8 cellular contexts compared by ENCODE assay signal in genomic region chr5:74641014-74641777, GRCh38. TPM values are rescaled to one million over a fixed set of nuclear protein-coding genes. Genes with fewer than 3 reads are reported as not detected.
A peak's percentile ranks its signal among the peaks of the same experiment; 100 is the strongest.
DNase-seq lines count a peak whose midpoint lies in the region; ATAC-seq and TF ChIP-seq lines count a peak whose summit lies in the region.

No MANE protein-coding gene starts in this region.

- H3K4ac ChIP-seq in neuronal stem cell (ENCODE audit: low read length): no peak overlapping the region

- H3K23ac ChIP-seq in neuronal stem cell (ENCODE audit: low read depth, low read length, poor library complexity): no peak overlapping the region

- H2BK15ac ChIP-seq in neuronal stem cell (ENCODE audit: low read length): peak overlapping the region; percentile 20

- H3K14ac ChIP-seq in neuronal stem cell (ENCODE audit: low read length): no peak overlapping the region

- no peak overlapping the region for H4K8ac ChIP-seq in neuronal stem cell (ENCODE audit: low read depth, low read length)

- no peak overlapping the region for H2BK12ac ChIP-seq in neuronal stem cell (ENCODE audit: low read length)

- peak overlapping the region; percentile 62 for H3K18ac ChIP-seq in neuronal stem cell (ENCODE audit: low read length)

- H3K27ac ChIP-seq in neuronal stem cell (replicated peaks; ENCODE audit: low read length): peak overlapping the region; percentile 89
- H3K27ac ChIP-seq in aorta (ENCODE audit: low read depth in 1 of 2, low read length in 2 of 2): no peak overlapping the region

- H3K4me1 ChIP-seq in NT2/D1 (ENCODE audit: insufficient read depth, insufficient read length) (no peaks in the 10 kb centered on the region), neuronal stem cell (ENCODE audit: control insufficient read depth in 2 of 2, insufficient read depth in 1 of 2, low read depth in 1 of 2, low read length in 2 of 2) (peaks cover 7 to 11% of the 10 kb centered on the region in 2 donors), aorta (ENCODE audit: control insufficient read depth in 1 of 2, insufficient read depth in 2 of 2, low read length in 2 of 2) (no peaks in the 10 kb centered on the region)

- peak overlapping the region; percentile 80 for H3K9ac ChIP-seq in NT2/D1 (ENCODE audit: insufficient read length, low read depth)
- H3K9ac ChIP-seq in neuronal stem cell (ENCODE audit: low read depth, low read length, poor library complexity): peak overlapping the region; percentile 74

- ATAC-seq in GM18868 (IDR thresholded peaks at IDR 0.05; ENCODE audit: unreplicated experiment) (peak; percentile 22), HG03103 (IDR thresholded peaks at IDR 0.05; ENCODE audit: low read depth, unreplicated experiment) (peak; percentile 5), aorta (ENCODE audit: low FRiP score) (peak; percentile 74)

- no peak for TF ChIP-seq CTCF in AG09309 (IDR thresholded peaks at IDR 0.05; ENCODE audit: control insufficient read depth, insufficient read depth, low read depth, low read length, missing control alignments)

- no peaks in the 10 kb centered on the region for H3K79me1 ChIP-seq in neuronal stem cell (ENCODE audit: low read depth, low read length)

- peak overlapping the region; percentile 20 for H2AK5ac ChIP-seq in neuronal stem cell (ENCODE audit: low read depth, low read length)

- H3K36me3 ChIP-seq in NT2/D1 (ENCODE audit: insufficient read depth, insufficient read length, low read length) (peaks cover 38% of the 10 kb centered on the region), neuronal stem cell (replicated peaks in 1 of 2; ENCODE audit: control insufficient read depth in 2 of 2, insufficient read depth in 2 of 2, low read length in 2 of 2) (peaks cover under 1 to 15% of the 10 kb centered on the region in 2 donors), aorta (ENCODE audit: control insufficient read depth in 1 of 2, insufficient read depth in 2 of 2, low read length in 1 of 2) (no peaks in the 10 kb centered on the region)

- no peaks in the 10 kb centered on the region for H3K9me3 ChIP-seq in NT2/D1 (ENCODE audit: insufficient read depth, low read length)
- no peaks in the 10 kb centered on the region for H3K9me3 ChIP-seq in neuronal stem cell (replicated peaks in 1 of 2; ENCODE audit: control insufficient read depth in 2 of 2, insufficient read depth in 1 of 2, low read depth in 1 of 2, low read length in 2 of 2)
- H3K9me3 ChIP-seq in aorta (ENCODE audit: control insufficient read depth, low read length): no peaks in the 10 kb centered on the region

- peak overlapping the region; percentile 88 for H2BK5ac ChIP-seq in neuronal stem cell (ENCODE audit: low read length)

- intact Hi-C loops in head of caudate nucleus (cut with DNase I): loop anchor here (2.0 kb wide), 1 partner anchor 740 kb away; no protein-coding TSS in a partner anchor
- intact Hi-C loops in aorta (cut with DNase I): loop anchor here in 1 of 2 donors (5.0 to 10.0 kb wide), 3 partner anchors 324 to 656 kb away; no protein-coding TSS in a partner anchor

- DNase-seq in AG09309 (ENCODE audit: low read depth) (no peak), NT2/D1 (ENCODE audit: low read depth, low spot score) (peak; percentile 39), head of caudate nucleus (peak; percentile 57 to 91 (median 77)), neuronal stem cell (ENCODE audit: low spot score) (peak; percentile 65), aorta (peak; percentile 88 to 90)
- peak; percentile 34 for DNase-seq in activated naive CD4-positive, alpha-beta T cell treated with anti-CD3 and anti-CD28 coated beads, Interleukin-2, amount 50 U/mL, for 16 hours

- H2BK120ac ChIP-seq in neuronal stem cell (ENCODE audit: low read depth, low read length): peak overlapping the region; percentile 62

- peak overlapping the region; percentile 97 for H3K4me3 ChIP-seq in AG09309 (ENCODE audit: control insufficient read depth, low read depth, low read length)
- H3K4me3 ChIP-seq in NT2/D1 (ENCODE audit: insufficient read length, low read depth): peak overlapping the region; percentile 97
- peak overlapping the region; percentile 93 to 99 for H3K4me3 ChIP-seq in neuronal stem cell (ENCODE audit: low read length in 2 of 2)
- H3K4me3 ChIP-seq in aorta (ENCODE audit: low read length in 2 of 2): peak overlapping the region; percentile 12 to 54

- H3K4me2 ChIP-seq in neuronal stem cell (ENCODE audit: insufficient read depth, low read length, poor library complexity, severe bottlenecking): peak overlapping the region; percentile 74

- H3K27me3 ChIP-seq in NT2/D1 (ENCODE audit: insufficient read depth, insufficient read length) (peaks cover 6% of the 10 kb centered on the region), neuronal stem cell (ENCODE audit: control insufficient read depth in 3 of 3, insufficient read depth in 3 of 3, low read depth in 1 of 3, low read length in 3 of 3) (no peaks in the 10 kb centered on the region), aorta (ENCODE audit: control insufficient read depth in 1 of 2, insufficient read depth in 2 of 2, low read length in 1 of 2) (no peaks in the 10 kb centered on the region)

- peak overlapping the region; percentile 7 for H4K91ac ChIP-seq in neuronal stem cell (ENCODE audit: low read depth, low read length, poor library complexity)

- H2AFZ ChIP-seq in neuronal stem cell (ENCODE audit: low read length): peak overlapping the region; percentile 84

- no CpG with 5 or more reads among the region's 42 CpGs for WGBS in neuronal stem cell (ENCODE audit: extremely low coverage in 2 of 2, insufficient read length in 2 of 2, insufficient replicate concordance in 1 of 2), 2 donors
- 0% methylated on average over 42 of the region's 42 CpGs for WGBS in aorta, 2 donors

RNA-seq across cellular contexts. Expression of gene ENC1, which starts 0.7 kb away (rescaled TPM):
- polyA plus RNA-seq in neuronal stem cell (2013, experiment 1 of 2): 26.2 TPM
- polyA plus RNA-seq in neuronal stem cell (2013, experiment 2 of 2): 27.7 TPM
- 10 to 100 TPM in 1 of 2 donors, 1 to 10 TPM in 1; 4.8 to 10.6 TPM for total RNA-seq in aorta
- 1 to 10 TPM; 2.1 to 2.8 TPM for polyA plus RNA-seq in aorta

RNA-seq across cellular contexts. Expression of gene HEXB, which starts 43.8 kb away (rescaled TPM):
- 61.3 TPM for polyA plus RNA-seq in neuronal stem cell (2013, experiment 1 of 2)
- 59.2 TPM for polyA plus RNA-seq in neuronal stem cell (2013, experiment 2 of 2)
- total RNA-seq in aorta: 100 to 1,000 TPM; 122 to 172 TPM
- 100 to 1,000 TPM; 112 to 151 TPM for polyA plus RNA-seq in aorta

Comparison
In these comparisons a context has a peak if more than half of its experiments do, and no peak if none do; other contexts are left out.
1. H3K4me3 ChIP-seq: peak in every context shown above with its lines; median percentile 97 in AG09309; 97 in NT2/D1; 96 in neuronal stem cell; 33 in aorta.
2. ATAC-seq: peak in every context shown above with its lines; median percentile 74 in aorta; 22 in GM18868; 5 in HG03103.